Comparison of ENCODE assay signal across 38 cellular contexts in genomic region chr18:37244618-37245017, GRCh38.
"Had no signal": no experiment of that assay in that cellular context is flagged by ENCODE, and none has a peak within 500 bp of the region (broad histone marks: within the 10 kb centered on the region; RNA-seq: fewer than 3 reads in every experiment).

No MANE protein-coding gene starts in this region.

- H3K27me3 ChIP-seq: ascending aorta, body of pancreas, breast epithelium had no signal

- H3K27ac Mint-ChIP-seq: activated naive CD4-positive, alpha-beta T cell treated with anti-CD3 and anti-CD28 coated beads for 36 hours; activated naive CD4-positive, alpha-beta T cell treated with anti-CD3 and anti-CD28 coated beads, Interleukin-2, amount 10 ng/mL, durations not matched to agents 7 days and 5 days; activated naive CD4-positive, alpha-beta T cell treated with anti-CD3 and anti-CD28 coated beads, Interleukin-2, amount 50 U/mL, for 24 hours; activated naive CD4-positive, alpha-beta T cell treated with anti-CD3 and anti-CD28 coated beads, Interleukin-2, amount 50 U/mL, for 72 hours; activated naive CD8-positive, alpha-beta T cell; activated naive CD8-positive, alpha-beta T cell treated with anti-CD3 and anti-CD28 coated beads for 36 hours; activated naive CD8-positive, alpha-beta T cell treated with anti-CD3 and anti-CD28 coated beads, Interleukin-2, amount 10 ng/mL, durations not matched to agents 7 days and 5 days; activated naive CD8-positive, alpha-beta T cell treated with anti-CD3 and anti-CD28 coated beads, Interleukin-2, amount 50 U/mL, for 24 hours; activated T-cell treated with anti-CD3 and anti-CD28 coated beads, Interleukin-2, amount 50 U/mL, for 24 hours; activated T-cell treated with anti-CD3 and anti-CD28 coated beads, Interleukin-2, amount 50 U/mL, for 72 hours; activated T-helper 1 cell treated with anti-CD3 and anti-CD28 coated beads, Interleukin-12 subunit alpha, Interleukin-12 subunit beta, Interleukin-2, Interleukin-4 antibody, amounts not matched to agents 30 ng/mL and 10 ng/mL and 1 ng/mL, durations not matched to agents 14 hours and 24 hours and 36 hours; activated T-helper 17 cell treated with anti-CD3 and anti-CD28 coated beads, Interleukin-2, amount 50 U/mL, for 72 hours; activated T-helper 2 cell treated with anti-CD3 and anti-CD28 coated beads, Interferon-gamma antibody, Interleukin-2, Interleukin-4, amounts not matched to agents 10 μg/mL and 5 μg/mL and 100 μg/mL, durations not matched to agents 14 hours and 24 hours and 36 hours; brain had no signal

- H3K4me3 ChIP-seq: adrenal gland, ascending aorta, body of pancreas, breast epithelium, cardiac muscle cell had no signal

- H3K4me3 Mint-ChIP-seq: activated naive CD4-positive, alpha-beta T cell treated with anti-CD3 and anti-CD28 coated beads for 36 hours; activated naive CD4-positive, alpha-beta T cell treated with anti-CD3 and anti-CD28 coated beads, Interleukin-2, amount 10 ng/mL, durations not matched to agents 7 days and 5 days; activated naive CD4-positive, alpha-beta T cell treated with anti-CD3 and anti-CD28 coated beads, Interleukin-2, amount 50 U/mL, for 24 hours; activated naive CD8-positive, alpha-beta T cell; activated naive CD8-positive, alpha-beta T cell treated with anti-CD3 and anti-CD28 coated beads for 36 hours; activated naive CD8-positive, alpha-beta T cell treated with anti-CD3 and anti-CD28 coated beads, Interleukin-2, amount 10 ng/mL, durations not matched to agents 7 days and 5 days; activated naive CD8-positive, alpha-beta T cell treated with anti-CD3 and anti-CD28 coated beads, Interleukin-2, amount 50 U/mL, for 24 hours; activated T-cell treated with anti-CD3 and anti-CD28 coated beads, Interleukin-2, amount 50 U/mL, for 24 hours; activated T-cell treated with anti-CD3 and anti-CD28 coated beads, Interleukin-2, amount 50 U/mL, for 4 hours; activated T-cell treated with anti-CD3 and anti-CD28 coated beads, Interleukin-2, amount 50 U/mL, for 72 hours; activated T-helper 1 cell treated with anti-CD3 and anti-CD28 coated beads, Interleukin-12 subunit alpha, Interleukin-12 subunit beta, Interleukin-2, Interleukin-4 antibody, amounts not matched to agents 30 ng/mL and 10 ng/mL and 1 ng/mL, durations not matched to agents 14 hours and 24 hours and 36 hours; activated T-helper 17 cell treated with anti-CD3 and anti-CD28 coated beads, Interleukin-2, amount 50 U/mL, for 72 hours; brain; central memory CD8-positive, alpha-beta T cell had no signal

- H3K4me1 Mint-ChIP-seq: activated naive CD4-positive, alpha-beta T cell treated with anti-CD3 and anti-CD28 coated beads, Interleukin-2, amount 10 ng/mL, durations not matched to agents 7 days and 5 days; activated naive CD8-positive, alpha-beta T cell treated with anti-CD3 and anti-CD28 coated beads, Interleukin-2, amount 50 U/mL, for 24 hours; activated T-helper 17 cell treated with anti-CD3 and anti-CD28 coated beads, Interleukin-2, amount 50 U/mL, for 72 hours had no signal

- H3K9me3 Mint-ChIP-seq: activated naive CD4-positive, alpha-beta T cell treated with anti-CD3 and anti-CD28 coated beads, Interleukin-2, amount 10 ng/mL, durations not matched to agents 7 days and 5 days; activated naive CD8-positive, alpha-beta T cell treated with anti-CD3 and anti-CD28 coated beads for 36 hours; activated naive CD8-positive, alpha-beta T cell treated with anti-CD3 and anti-CD28 coated beads, Interleukin-2, amount 10 ng/mL, durations not matched to agents 7 days and 5 days; activated T-cell treated with anti-CD3 and anti-CD28 coated beads, Interleukin-2, amount 50 U/mL, for 4 hours; activated T-helper 1 cell treated with anti-CD3 and anti-CD28 coated beads, Interleukin-12 subunit alpha, Interleukin-12 subunit beta, Interleukin-2, Interleukin-4 antibody, amounts not matched to agents 30 ng/mL and 10 ng/mL and 1 ng/mL, durations not matched to agents 14 hours and 24 hours and 36 hours; activated T-helper 17 cell treated with anti-CD3 and anti-CD28 coated beads, Interleukin-2, amount 50 U/mL, for 72 hours; activated T-helper 2 cell treated with anti-CD3 and anti-CD28 coated beads, Interferon-gamma antibody, Interleukin-2, Interleukin-4, amounts not matched to agents 10 μg/mL and 5 μg/mL and 100 μg/mL, durations not matched to agents 14 hours and 24 hours and 36 hours; brain; central memory CD8-positive, alpha-beta T cell had no signal

- DNase-seq: activated effector memory CD4-positive, alpha-beta T cell treated with anti-CD3 and anti-CD28 coated beads, Interleukin-2, amount 50 U/mL, for 16 hours; activated effector memory CD4-positive, alpha-beta T cell treated with Interleukin-2 at 50 U/mL for 16 hours; activated gamma-delta T cell; activated gamma-delta T cell treated with Interleukin-2 at 50 U/mL for 16 hours; activated naive CD4-positive, alpha-beta T cell; activated naive CD4-positive, alpha-beta T cell treated with anti-CD3 and anti-CD28 coated beads for 36 hours; activated naive CD4-positive, alpha-beta T cell treated with anti-CD3 and anti-CD28 coated beads, Interleukin-2, amount 10 ng/mL, durations not matched to agents 7 days and 5 days; activated naive CD4-positive, alpha-beta T cell treated with anti-CD3 and anti-CD28 coated beads, Interleukin-2, amount 50 U/mL, for 16 hours; activated naive CD4-positive, alpha-beta T cell treated with Interleukin-2 at 50 U/mL for 16 hours; activated naive CD8-positive, alpha-beta T cell treated with anti-CD3 and anti-CD28 coated beads for 36 hours; activated naive CD8-positive, alpha-beta T cell treated with anti-CD3 and anti-CD28 coated beads, Interleukin-2, amount 10 ng/mL, durations not matched to agents 7 days and 5 days; activated naive CD8-positive, alpha-beta T cell treated with anti-CD3 and anti-CD28 coated beads, Interleukin-2, amount 50 U/mL, for 24 hours; activated T-cell treated with anti-CD3 and anti-CD28 coated beads, Interleukin-2, amount 50 U/mL, for 1 hour; activated T-cell treated with anti-CD3 and anti-CD28 coated beads, Interleukin-2, amount 50 U/mL, for 24 hours; activated T-cell treated with anti-CD3 and anti-CD28 coated beads, Interleukin-2, amount 50 U/mL, for 4 hours; activated T-cell treated with anti-CD3 and anti-CD28 coated beads, Interleukin-2, amount 50 U/mL, for 48 hours; activated T-cell treated with anti-CD3 and anti-CD28 coated beads, Interleukin-2, amount 50 U/mL, for 72 hours; adrenal gland; amniotic stem cell; amygdala; anterior cingulate cortex; aorta; body of pancreas; brain microvascular endothelial cell; caudate nucleus; central memory CD4-positive, alpha-beta T cell; cerebellar nuclear complex had no signal

- H3K4me1 ChIP-seq: adrenal gland, ascending aorta, body of pancreas, breast epithelium had no signal

- H3K9me3 ChIP-seq: adrenal gland, ascending aorta, body of pancreas, breast epithelium had no signal

- H3K36me3 Mint-ChIP-seq: activated naive CD4-positive, alpha-beta T cell treated with anti-CD3 and anti-CD28 coated beads, Interleukin-2, amount 10 ng/mL, durations not matched to agents 7 days and 5 days; activated naive CD4-positive, alpha-beta T cell treated with anti-CD3 and anti-CD28 coated beads, Interleukin-2, amount 50 U/mL, for 24 hours; activated naive CD8-positive, alpha-beta T cell had no signal

- H3K36me3 ChIP-seq: adrenal gland, ascending aorta, brain microvascular endothelial cell, breast epithelium, cardiac muscle cell had no signal

- ATAC-seq: activated naive CD4-positive, alpha-beta T cell treated with anti-CD3 and anti-CD28 coated beads, Interleukin-2, amount 50 U/mL, for 72 hours; activated naive CD8-positive, alpha-beta T cell treated with anti-CD3 and anti-CD28 coated beads, Interleukin-2, amount 50 U/mL, for 24 hours; activated T-cell treated with anti-CD3 and anti-CD28 coated beads, Interleukin-2, amount 50 U/mL, for 4 hours; activated T-cell treated with anti-CD3 and anti-CD28 coated beads, Interleukin-2, amount 50 U/mL, for 72 hours; activated T-helper 17 cell treated with anti-CD3 and anti-CD28 coated beads, Interleukin-2, amount 50 U/mL, for 72 hours; body of pancreas had no signal

- H3K27ac ChIP-seq: adrenal gland, ascending aorta, body of pancreas, brain microvascular endothelial cell, breast epithelium, cardiac muscle cell had no signal
